In genomic region chr11:71112454-71112853, GRCh38 we compare ENCODE assay signal across 20 cellular contexts.
DNase-seq lines count a peak whose midpoint lies in the region; ATAC-seq, FAIRE-seq and TF ChIP-seq lines count a peak whose summit lies in the region.
"Had no signal": no experiment of that assay in that cellular context is flagged by ENCODE, and none has a peak within 500 bp of the region (broad histone marks: within the 10 kb centered on the region; RNA-seq: fewer than 3 reads in every experiment).

No MANE protein-coding gene starts in this region.

- H3K4me3 ChIP-seq in GM23338 = no peak overlapping the region
- H3K4me3 ChIP-seq in bronchial epithelial cell (ENCODE audit: low read depth, low read length) = no peak overlapping the region
- H3K4me3 ChIP-seq in prostate gland = no peak overlapping the region
- H3K4me3 ChIP-seq: dorsolateral prefrontal cortex, stomach, tibial nerve had no signal

- peaks cover 11% of the 10 kb centered on the region for H3K27me3 Mint-ChIP-seq in GM23338 (ENCODE audit: insufficient read depth, low read depth, poor library complexity)

- intact Hi-C loops in prostate gland (cut with DNase I) = no loop called here

- H3K9me3 Mint-ChIP-seq in GM23338 = no peaks in the 10 kb centered on the region
- H3K9me3 Mint-ChIP-seq: activated naive CD4-positive, alpha-beta T cell treated with anti-CD3 and anti-CD28 coated beads, Interleukin-2, amount 50 U/mL, for 24 hours; CD4-positive, alpha-beta T cell had no signal

- peak; percentile 7 for FAIRE-seq in bronchial epithelial cell (lab: Jason Lieb, UNC)
- FAIRE-seq: endothelial cell of umbilical vein had no signal

- H3K36me3 ChIP-seq in GM23338 (ENCODE audit: insufficient read depth) = 0 out of 2 replicates have a peak, but pooled peaks cover 7% of the 10 kb centered on the region
- peaks cover 6% of the 10 kb centered on the region for H3K36me3 ChIP-seq in bronchial epithelial cell (ENCODE audit: control insufficient read depth, insufficient read depth, low read length)
- no peaks in the 10 kb centered on the region for H3K36me3 ChIP-seq in prostate gland
- H3K36me3 ChIP-seq: tibial nerve, WERI-Rb-1 had no signal

- ATAC-seq in GM23338 (peak; percentile 86), HG02588 (IDR thresholded peaks at IDR 0.05; ENCODE audit: unreplicated experiment) (no peak), HG03457 (IDR thresholded peaks at IDR 0.05; ENCODE audit: unreplicated experiment) (no peak)

- H3K9me2 ChIP-seq in GM23338 (ENCODE audit: insufficient read depth) = no peaks in the 10 kb centered on the region

- no peak for DNase-seq in GM23338 (ENCODE audit: low spot score)
- peak in 2 of 3 experiments; percentile 70 to 84 for DNase-seq in NCI-H1417 (lab: John Stamatoyannopoulos, UW)
- no peak for DNase-seq in bronchial epithelial cell (ENCODE audit: low read depth)
- no peak for DNase-seq in prostate gland (ENCODE audit: low spot score)
- no peak for DNase-seq in HCEC 1CT
- DNase-seq: CD4-positive, alpha-beta T cell; dorsolateral prefrontal cortex; GF-D8; GOT3; mammary epithelial cell; NCI-H1092 treated with DMSO at 0.1 percent for 48 hours; stomach; T-helper 2 cell; WERI-Rb-1 had no signal

- H3F3A ChIP-seq in GM23338 (replicated peaks; ENCODE audit: low read depth) = no peaks in the 10 kb centered on the region

- H3K4me1 Mint-ChIP-seq in GM23338 = peaks cover 25% of the 10 kb centered on the region
- H3K4me1 Mint-ChIP-seq: activated naive CD4-positive, alpha-beta T cell treated with anti-CD3 and anti-CD28 coated beads, Interleukin-2, amount 50 U/mL, for 24 hours had no signal

- H3K4me3 Mint-ChIP-seq in GM23338 = no peak overlapping the region
- H3K4me3 Mint-ChIP-seq: activated naive CD4-positive, alpha-beta T cell treated with anti-CD3 and anti-CD28 coated beads, Interleukin-2, amount 50 U/mL, for 24 hours; CD4-positive, alpha-beta T cell had no signal

- H2AFZ ChIP-seq in GM23338 = no peak overlapping the region

- no peaks in the 10 kb centered on the region for H3K79me2 ChIP-seq in GM23338 (replicated peaks; ENCODE audit: insufficient read depth)

- H4K20me1 ChIP-seq in GM23338 (replicated peaks; ENCODE audit: insufficient read depth) = no peaks in the 10 kb centered on the region; the same call in 1 of the 2 replicates

- H3K27me3 ChIP-seq in GM23338 (ENCODE audit: insufficient read depth) (no peaks in the 10 kb centered on the region), bronchial epithelial cell (ENCODE audit: control insufficient read depth, insufficient read depth, low read length) (no peaks in the 10 kb centered on the region), prostate gland (replicated peaks; ENCODE audit: insufficient read depth) (no peaks in the 10 kb centered on the region)
- H3K27me3 ChIP-seq: tibial nerve had no signal

- no peak overlapping the region for H3K4me2 ChIP-seq in GM23338

- H3K27ac Mint-ChIP-seq in GM23338 = peak overlapping the region; percentile 74
- H3K27ac Mint-ChIP-seq: CD4-positive, alpha-beta T cell had no signal

- no peak for TF ChIP-seq CTCF in GM23338 (conservative IDR thresholded peaks at IDR 0.05; ENCODE audit: low read depth in 2 of 2)
- no peak for TF ChIP-seq CTCF in bronchial epithelial cell (IDR thresholded peaks at IDR 0.05; ENCODE audit: insufficient read depth, low read length, severe bottlenecking)
- TF ChIP-seq CTCF in prostate gland (IDR thresholded peaks at IDR 0.05) = no peak

- H3K27ac ChIP-seq in GM23338 (ENCODE audit: low read depth) (no peak overlapping the region), prostate gland (peak overlapping the region; percentile 46 to 68)
- H3K27ac ChIP-seq: dorsolateral prefrontal cortex, HL-60, stomach, tibial nerve, WERI-Rb-1 had no signal

- TF ChIP-seq POLR2A in prostate gland (IDR thresholded peaks at IDR 0.05) = no peak

- H3K36me3 Mint-ChIP-seq in GM23338 (ENCODE audit: low read depth) = peaks cover 56% of the 10 kb centered on the region
- H3K36me3 Mint-ChIP-seq: activated naive CD4-positive, alpha-beta T cell treated with anti-CD3 and anti-CD28 coated beads, Interleukin-2, amount 50 U/mL, for 24 hours had no signal

- H3K4me1 ChIP-seq in GM23338 (ENCODE audit: insufficient read depth) (no peaks in the 10 kb centered on the region), prostate gland (replicated peaks) (peaks cover 12% of the 10 kb centered on the region)
- H3K4me1 ChIP-seq: stomach had no signal

- no peaks in the 10 kb centered on the region for H3K9me3 ChIP-seq in prostate gland
- H3K9me3 ChIP-seq: stomach, tibial nerve had no signal

- 72% methylated on average over 9 of the region's 9 CpGs for WGBS in prostate gland

TF ChIP-seq in GM23338, 12 proteins besides CTCF, POLR2A, EP300 and RAD21 (continues in another document):
- TF ChIP-seq CREB1 (CRISPR knock-in tag; IDR thresholded peaks at IDR 0.05; ENCODE audit: low read depth) = no peak
- no peak for TF ChIP-seq NANOG (IDR thresholded peaks at IDR 0.05; ENCODE audit: borderline replicate concordance)
- TF ChIP-seq ZNF114 (CRISPR knock-in tag; IDR thresholded peaks at IDR 0.05) = no peak
- TF ChIP-seq, protein P1, sequence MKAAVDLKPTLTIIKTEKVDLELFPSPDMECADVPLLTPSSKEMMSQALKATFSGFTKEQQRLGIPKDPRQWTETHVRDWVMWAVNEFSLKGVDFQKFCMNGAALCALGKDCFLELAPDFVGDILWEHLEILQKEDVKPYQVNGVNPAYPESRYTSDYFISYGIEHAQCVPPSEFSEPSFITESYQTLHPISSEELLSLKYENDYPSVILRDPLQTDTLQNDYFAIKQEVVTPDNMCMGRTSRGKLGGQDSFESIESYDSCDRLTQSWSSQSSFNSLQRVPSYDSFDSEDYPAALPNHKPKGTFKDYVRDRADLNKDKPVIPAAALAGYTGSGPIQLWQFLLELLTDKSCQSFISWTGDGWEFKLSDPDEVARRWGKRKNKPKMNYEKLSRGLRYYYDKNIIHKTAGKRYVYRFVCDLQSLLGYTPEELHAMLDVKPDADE (IDR thresholded peaks at IDR 0.05) = no peak
- no peak for TF ChIP-seq STAT1 (IDR thresholded peaks at IDR 0.05; ENCODE audit: unreplicated experiment)
- no peak for TF ChIP-seq ZNF331 (CRISPR knock-in tag; IDR thresholded peaks at IDR 0.05; ENCODE audit: low read depth)
- no peak for TF ChIP-seq POLR2AphosphoS5 (IDR thresholded peaks at IDR 0.05; ENCODE audit: low read depth)
- TF ChIP-seq, protein P2, sequence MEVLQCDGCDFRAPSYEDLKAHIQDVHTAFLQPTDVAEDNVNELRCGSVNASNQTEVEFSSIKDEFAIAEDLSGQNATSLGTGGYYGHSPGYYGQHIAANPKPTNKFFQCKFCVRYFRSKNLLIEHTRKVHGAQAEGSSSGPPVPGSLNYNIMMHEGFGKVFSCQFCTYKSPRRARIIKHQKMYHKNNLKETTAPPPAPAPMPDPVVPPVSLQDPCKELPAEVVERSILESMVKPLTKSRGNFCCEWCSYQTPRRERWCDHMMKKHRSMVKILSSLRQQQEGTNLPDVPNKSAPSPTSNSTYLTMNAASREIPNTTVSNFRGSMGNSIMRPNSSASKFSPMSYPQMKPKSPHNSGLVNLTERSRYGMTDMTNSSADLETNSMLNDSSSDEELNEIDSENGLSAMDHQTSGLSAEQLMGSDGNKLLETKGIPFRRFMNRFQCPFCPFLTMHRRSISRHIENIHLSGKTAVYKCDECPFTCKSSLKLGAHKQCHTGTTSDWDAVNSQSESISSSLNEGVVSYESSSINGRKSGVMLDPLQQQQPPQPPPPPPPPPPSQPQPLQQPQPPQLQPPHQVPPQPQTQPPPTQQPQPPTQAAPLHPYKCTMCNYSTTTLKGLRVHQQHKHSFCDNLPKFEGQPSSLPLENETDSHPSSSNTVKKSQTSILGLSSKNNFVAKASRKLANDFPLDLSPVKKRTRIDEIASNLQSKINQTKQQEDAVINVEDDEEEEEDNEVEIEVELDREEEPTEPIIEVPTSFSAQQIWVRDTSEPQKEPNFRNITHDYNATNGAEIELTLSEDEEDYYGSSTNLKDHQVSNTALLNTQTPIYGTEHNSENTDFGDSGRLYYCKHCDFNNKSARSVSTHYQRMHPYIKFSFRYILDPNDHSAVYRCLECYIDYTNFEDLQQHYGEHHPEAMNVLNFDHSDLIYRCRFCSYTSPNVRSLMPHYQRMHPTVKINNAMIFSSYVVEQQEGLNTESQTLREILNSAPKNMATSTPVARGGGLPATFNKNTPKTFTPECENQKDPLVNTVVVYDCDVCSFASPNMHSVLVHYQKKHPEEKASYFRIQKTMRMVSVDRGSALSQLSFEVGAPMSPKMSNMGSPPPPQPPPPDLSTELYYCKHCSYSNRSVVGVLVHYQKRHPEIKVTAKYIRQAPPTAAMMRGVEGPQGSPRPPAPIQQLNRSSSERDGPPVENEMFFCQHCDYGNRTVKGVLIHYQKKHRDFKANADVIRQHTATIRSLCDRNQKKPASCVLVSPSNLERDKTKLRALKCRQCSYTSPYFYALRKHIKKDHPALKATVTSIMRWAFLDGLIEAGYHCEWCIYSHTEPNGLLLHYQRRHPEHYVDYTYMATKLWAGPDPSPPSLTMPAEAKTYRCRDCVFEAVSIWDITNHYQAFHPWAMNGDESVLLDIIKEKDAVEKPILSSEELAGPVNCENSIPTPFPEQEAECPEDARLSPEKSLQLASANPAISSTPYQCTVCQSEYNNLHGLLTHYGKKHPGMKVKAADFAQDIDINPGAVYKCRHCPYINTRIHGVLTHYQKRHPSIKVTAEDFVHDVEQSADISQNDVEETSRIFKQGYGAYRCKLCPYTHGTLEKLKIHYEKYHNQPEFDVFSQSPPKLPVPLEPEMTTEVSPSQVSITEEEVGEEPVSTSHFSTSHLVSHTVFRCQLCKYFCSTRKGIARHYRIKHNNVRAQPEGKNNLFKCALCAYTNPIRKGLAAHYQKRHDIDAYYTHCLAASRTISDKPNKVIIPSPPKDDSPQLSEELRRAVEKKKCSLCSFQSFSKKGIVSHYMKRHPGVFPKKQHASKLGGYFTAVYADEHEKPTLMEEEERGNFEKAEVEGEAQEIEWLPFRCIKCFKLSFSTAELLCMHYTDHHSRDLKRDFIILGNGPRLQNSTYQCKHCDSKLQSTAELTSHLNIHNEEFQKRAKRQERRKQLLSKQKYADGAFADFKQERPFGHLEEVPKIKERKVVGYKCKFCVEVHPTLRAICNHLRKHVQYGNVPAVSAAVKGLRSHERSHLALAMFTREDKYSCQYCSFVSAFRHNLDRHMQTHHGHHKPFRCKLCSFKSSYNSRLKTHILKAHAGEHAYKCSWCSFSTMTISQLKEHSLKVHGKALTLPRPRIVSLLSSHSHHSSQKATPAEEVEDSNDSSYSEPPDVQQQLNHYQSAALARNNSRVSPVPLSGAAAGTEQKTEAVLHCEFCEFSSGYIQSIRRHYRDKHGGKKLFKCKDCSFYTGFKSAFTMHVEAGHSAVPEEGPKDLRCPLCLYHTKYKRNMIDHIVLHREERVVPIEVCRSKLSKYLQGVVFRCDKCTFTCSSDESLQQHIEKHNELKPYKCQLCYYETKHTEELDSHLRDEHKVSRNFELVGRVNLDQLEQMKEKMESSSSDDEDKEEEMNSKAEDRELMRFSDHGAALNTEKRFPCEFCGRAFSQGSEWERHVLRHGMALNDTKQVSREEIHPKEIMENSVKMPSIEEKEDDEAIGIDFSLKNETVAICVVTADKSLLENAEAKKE (CRISPR knock-in tag; IDR thresholded peaks at IDR 0.05) = no peak
- no peak for TF ChIP-seq EZH2 (IDR thresholded peaks at IDR 0.05; ENCODE audit: low read depth, unreplicated experiment)
- no peak for TF ChIP-seq EZH2phosphoT487 (IDR thresholded peaks at IDR 0.05; ENCODE audit: unreplicated experiment)

Comparison
In these comparisons a context has a peak if more than half of its experiments do, and no peak if none do; other contexts are left out.
1. DNase-seq: peak in NCI-H1417 (2 of 3); none in GM23338 (single experiment), bronchial epithelial cell (single experiment), prostate gland (single experiment) and HCEC 1CT (single experiment).